ENCODE assay signal across 10 cellular contexts in the genomic region with DNA sequence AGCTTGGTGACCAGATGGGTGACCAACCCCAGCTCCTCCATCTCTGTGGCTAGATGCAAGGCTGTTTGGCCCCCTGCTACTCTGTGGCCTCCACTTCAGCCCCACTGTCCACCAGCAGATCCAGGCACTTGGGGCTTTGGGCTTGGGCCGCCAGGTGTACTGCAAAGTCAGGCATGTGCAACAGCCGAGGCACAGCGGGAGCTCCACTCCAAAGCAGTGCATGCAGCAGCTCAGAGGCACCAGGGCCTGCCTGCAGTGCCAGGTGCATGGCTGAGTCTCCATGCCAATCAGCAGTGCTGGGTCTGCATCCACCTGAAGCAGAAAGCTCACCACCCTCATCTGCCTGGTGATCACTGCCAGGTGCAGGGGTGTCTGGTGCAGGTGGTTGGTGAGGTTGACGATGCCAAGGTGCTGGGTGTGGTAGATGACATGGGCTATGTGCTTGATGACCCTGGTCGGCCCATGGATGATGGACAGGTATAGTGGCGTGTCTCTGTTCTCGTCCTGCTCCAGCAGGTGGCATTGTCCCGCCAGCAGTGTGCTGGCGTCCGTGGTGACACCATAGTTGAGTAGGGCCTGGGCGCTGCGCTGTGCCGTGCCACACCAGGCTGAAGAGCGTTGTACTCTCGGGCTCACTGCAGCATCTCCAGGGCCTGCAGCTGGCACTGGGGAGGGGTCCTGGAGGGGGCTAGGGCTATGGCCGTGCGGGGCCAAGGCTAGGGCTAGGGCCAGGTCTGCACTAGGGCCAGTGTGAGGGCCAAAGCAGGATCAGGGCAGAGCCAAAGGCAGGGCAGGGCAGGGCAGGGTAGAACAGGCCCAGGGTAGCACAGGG. TPM values are rescaled to one million over a fixed set of nuclear protein-coding genes. Genes with fewer than 3 reads are reported as not detected.
A peak's percentile ranks its signal among the peaks of the same experiment; 100 is the strongest.
DNase-seq lines count a peak whose midpoint lies in the region; ATAC-seq and TF ChIP-seq lines count a peak whose summit lies in the region.
"Had no signal": no experiment of that assay in that cellular context is flagged by ENCODE, and none has a peak within 500 bp of the region (broad histone marks: within the 10 kb centered on the region; RNA-seq: fewer than 3 reads in every experiment).

No MANE protein-coding gene starts in this region.

- H3K36me3 Mint-ChIP-seq in endothelial cell (ENCODE audit: low read depth, unreplicated experiment): no peaks in the 10 kb centered on the region

- no peaks in the 10 kb centered on the region for H3K4me1 Mint-ChIP-seq in endothelial cell (ENCODE audit: unreplicated experiment)

- no peak for TF ChIP-seq POLR2A in breast epithelium (IDR thresholded peaks at IDR 0.05)

- no peaks in the 10 kb centered on the region for H3K9me3 Mint-ChIP-seq in endothelial cell (ENCODE audit: unreplicated experiment)

- no peak overlapping the region for H3K4me3 ChIP-seq in breast epithelium
- no peak overlapping the region for H3K4me3 ChIP-seq in upper lobe of right lung
- H3K4me3 ChIP-seq: BLaER1, esophagus muscularis mucosa had no signal

- in situ Hi-C loops in T47D (cut with HindIII; ENCODE audit: low pct_unique_long_range_greater_than_20kb, low sequenced_read_pairs): no loop called here

- H3K27ac ChIP-seq in breast epithelium (no peak overlapping the region), upper lobe of right lung (no peak overlapping the region), caudate nucleus (ENCODE audit: low read depth, low read length) (no peak overlapping the region)
- H3K27ac ChIP-seq: BLaER1, esophagus muscularis mucosa had no signal

- no peaks in the 10 kb centered on the region for H3K9me3 ChIP-seq in breast epithelium
- H3K9me3 ChIP-seq in upper lobe of right lung: no peaks in the 10 kb centered on the region
- H3K9me3 ChIP-seq: BLaER1, esophagus muscularis mucosa had no signal

- no peak overlapping the region for H3K27ac Mint-ChIP-seq in endothelial cell (ENCODE audit: unreplicated experiment)

- H3K36me3 ChIP-seq in breast epithelium: no peaks in the 10 kb centered on the region
- H3K36me3 ChIP-seq in upper lobe of right lung: no peaks in the 10 kb centered on the region
- H3K36me3 ChIP-seq: BLaER1, esophagus muscularis mucosa had no signal

- H3K4me3 Mint-ChIP-seq in endothelial cell (ENCODE audit: unreplicated experiment): no peak overlapping the region

- TF ChIP-seq CTCF in breast epithelium (IDR thresholded peaks at IDR 0.05) (peak in 1 of 3 donors; percentile 47), endothelial cell (IDR thresholded peaks at IDR 0.05; ENCODE audit: unreplicated experiment) (no peak), upper lobe of right lung (IDR thresholded peaks at IDR 0.05) (no peak)

- H3K4me1 ChIP-seq in breast epithelium (no peaks in the 10 kb centered on the region), upper lobe of right lung (no peaks in the 10 kb centered on the region)
- H3K4me1 ChIP-seq: BLaER1, esophagus muscularis mucosa had no signal

- ATAC-seq in upper lobe of right lung (peak; percentile 45), HG03135 (IDR thresholded peaks at IDR 0.05; ENCODE audit: unreplicated experiment) (no peak)

- DNase-seq in T47D (ENCODE audit: low read depth in 1 of 2, low spot score in 1 of 2): peak; percentile 75 to 80
- DNase-seq in breast epithelium (ENCODE audit: low spot score in 2 of 2): no peak
- DNase-seq in NCI-H345 treated with DMSO at 0.1 percent for 48 hours (lab: John Stamatoyannopoulos, UW; ENCODE audit: unreplicated experiment): peak; percentile 2
- DNase-seq in endothelial cell (ENCODE audit: low spot score): peak; percentile 63
- DNase-seq in upper lobe of right lung: no peak
- no peak for DNase-seq in caudate nucleus (lab: John Stamatoyannopoulos, UW)
- DNase-seq in activated CD8-positive, alpha-beta memory T cell treated with anti-CD3 and anti-CD28 coated beads, Interleukin-2, amount 50 U/mL, for 48 hours: no peak

- peaks cover 5% of the 10 kb centered on the region for H3K27me3 Mint-ChIP-seq in endothelial cell (ENCODE audit: unreplicated experiment)

- no peaks in the 10 kb centered on the region for H3K27me3 ChIP-seq in breast epithelium
- H3K27me3 ChIP-seq in upper lobe of right lung: no peaks in the 10 kb centered on the region
- H3K27me3 ChIP-seq: BLaER1 had no signal

- intact Hi-C loops in breast epithelium (cut with DNase I; ENCODE audit: low total_unique reads) (no loop called here), upper lobe of right lung (cut with DNase I) (no loop called here)

RNA-seq across cellular contexts. Expression of a gene that starts 1.0 kb away (rescaled TPM):
- not detected for total RNA-seq in breast epithelium
- total RNA-seq in endothelial cell (ENCODE audit: unreplicated experiment): 0.13 TPM
- total RNA-seq in upper lobe of right lung: 0.12 TPM

Comparison
In these comparisons a context has a peak if more than half of its experiments do, and no peak if none do; other contexts are left out.
1. DNase-seq: peak in T47D (2 of 2), NCI-H345 treated with DMSO at 0.1 percent for 48 hours (single experiment) and endothelial cell (single experiment); none in breast epithelium (0 of 2), upper lobe of right lung (single experiment), caudate nucleus (0 of 61) and activated CD8-positive, alpha-beta memory T cell treated with anti-CD3 and anti-CD28 coated beads, Interleukin-2, amount 50 U/mL, for 48 hours (single experiment).